19 cellular contexts compared by ENCODE assay signal in genomic region chr14:89992273-89992672, GRCh38. TPM values are rescaled to one million over a fixed set of nuclear protein-coding genes. Genes with fewer than 3 reads are reported as not detected.
A peak's percentile ranks its signal among the peaks of the same experiment; 100 is the strongest.
DNase-seq lines count a peak whose midpoint lies in the region; ATAC-seq and TF ChIP-seq lines count a peak whose summit lies in the region.
"Had no signal": no experiment of that assay in that cellular context is flagged by ENCODE, and none has a peak within 500 bp of the region (broad histone marks: within the 10 kb centered on the region; RNA-seq: fewer than 3 reads in every experiment).

No MANE protein-coding gene starts in this region.

- DNase-seq in left lobe of liver (ENCODE audit: low spot score) (no peak), myocyte (ENCODE audit: low read depth) (peak; percentile 74), DMS53 treated with DMSO at 0.1 percent for 48 hours (lab: John Stamatoyannopoulos, UW; ENCODE audit: unreplicated experiment) (no peak), GM10248 (ENCODE audit: extremely low spot score) (no peak), COR-L47 (lab: John Stamatoyannopoulos, UW) (no peak)
- no peak for DNase-seq in central memory CD4-positive, alpha-beta T cell
- DNase-seq: Calu3; CD4-positive, alpha-beta T cell; CD8-positive, alpha-beta memory T cell; DMS53; DND-41; GM23248; H9; HFFc6 had no signal

- peak; percentile 84 for ATAC-seq in left lobe of liver
- ATAC-seq: GM12878, HCT116 had no signal

- H3K4me3 ChIP-seq in HEK293 (ENCODE audit: low read depth, low read length) = no peak overlapping the region
- H3K4me3 ChIP-seq: BLaER1, GM12878, GM23248 had no signal

- TF ChIP-seq CTCF in HEK293 (tag by site-specific recombination; IDR thresholded peaks at IDR 0.05) = no peak
- TF ChIP-seq CTCF in GM10248 (IDR thresholded peaks at IDR 0.05; ENCODE audit: control extremely low read depth, extremely low read depth, low read depth, missing control alignments) = no peak

- CTCF ChIA-PET in HEK293 (lab: Yijun Ruan, JAX) (interaction anchor here (0.8 to 1.1 kb wide), 3 partner anchors 11 to 243 kb away, joined by 3 to 5 read pairs (median 3); no protein-coding TSS in a partner anchor), GM10248 (lab: Yijun Ruan, JAX) (interaction anchor here (0.6 to 2.5 kb wide), 4 partner anchors 10 to 21 kb away, joined by 3 to 16 read pairs (median 8); no protein-coding TSS in a partner anchor)

- H3K4me1 ChIP-seq in HEK293 (ENCODE audit: control insufficient read depth, insufficient read depth, low read length) = no peaks in the 10 kb centered on the region
- H3K4me1 ChIP-seq: BLaER1 had no signal

- POLR2A ChIA-PET in HEK293 (lab: Yijun Ruan, JAX) = no interaction called here
- POLR2A ChIA-PET in GM10248 (lab: Yijun Ruan, JAX) = no interaction called here

- H3K36me3 ChIP-seq in HEK293 (ENCODE audit: control insufficient read depth in 2 of 2, insufficient read depth in 1 of 2, low read length in 2 of 2) = peaks cover 56 to 89% of the 10 kb centered on the region in 2 experiments

- H3K27ac ChIP-seq in HEK293 (ENCODE audit: extremely low read depth, low read depth, low read length) = no peak overlapping the region
- H3K27ac ChIP-seq: BLaER1, C4-2B, GM23248 had no signal

- no peaks in the 10 kb centered on the region for H3K9me3 ChIP-seq in HEK293 (ENCODE audit: control insufficient read depth, insufficient read depth, low read depth, low read length)
- H3K9me3 ChIP-seq: BLaER1 had no signal

TF ChIP-seq in HEK293, 187 proteins besides CTCF, POLR2A, EP300 and RAD21:
- TF ChIP-seq ELK4 (IDR thresholded peaks at IDR 0.05; ENCODE audit: borderline replicate concordance, low read depth, low read length) (no peak), SCRT2 (tag by site-specific recombination; IDR thresholded peaks at IDR 0.05) (peak; percentile 82), ZNF169 (tag by site-specific recombination; IDR thresholded peaks at IDR 0.05) (no peak), ZNF174 (tag by site-specific recombination; IDR thresholded peaks at IDR 0.05) (no peak), ZNF610 (tag by site-specific recombination; IDR thresholded peaks at IDR 0.05; ENCODE audit: borderline replicate concordance) (no peak), SCRT1 (tag by site-specific recombination; IDR thresholded peaks at IDR 0.05; ENCODE audit: borderline replicate concordance) (0 out of 2 replicates have a peak, but pooled peaks have one; percentile 36), ZNF521 (tag by site-specific recombination; IDR thresholded peaks at IDR 0.05) (no peak)
TF ChIP-seq in HEK293: peak in this region for 2.

RNA-seq across cellular contexts. Expression of gene TDP1, which starts 36.5 kb away (rescaled TPM):
- total RNA-seq in left lobe of liver = 4.6 TPM
- total RNA-seq in myocyte = 23.9 and 34.5 TPM in 2 replicates
- polyA plus RNA-seq in myocyte (2012) = 9.7 TPM

RNA-seq across cellular contexts. Expression of gene EFCAB11, which starts 37.7 kb away (rescaled TPM):
- total RNA-seq in left lobe of liver = 1.2 TPM
- 3.7 and 6.8 TPM in 2 replicates for total RNA-seq in myocyte
- polyA plus RNA-seq in myocyte (2012) = 5.9 TPM
